In the genomic region with DNA sequence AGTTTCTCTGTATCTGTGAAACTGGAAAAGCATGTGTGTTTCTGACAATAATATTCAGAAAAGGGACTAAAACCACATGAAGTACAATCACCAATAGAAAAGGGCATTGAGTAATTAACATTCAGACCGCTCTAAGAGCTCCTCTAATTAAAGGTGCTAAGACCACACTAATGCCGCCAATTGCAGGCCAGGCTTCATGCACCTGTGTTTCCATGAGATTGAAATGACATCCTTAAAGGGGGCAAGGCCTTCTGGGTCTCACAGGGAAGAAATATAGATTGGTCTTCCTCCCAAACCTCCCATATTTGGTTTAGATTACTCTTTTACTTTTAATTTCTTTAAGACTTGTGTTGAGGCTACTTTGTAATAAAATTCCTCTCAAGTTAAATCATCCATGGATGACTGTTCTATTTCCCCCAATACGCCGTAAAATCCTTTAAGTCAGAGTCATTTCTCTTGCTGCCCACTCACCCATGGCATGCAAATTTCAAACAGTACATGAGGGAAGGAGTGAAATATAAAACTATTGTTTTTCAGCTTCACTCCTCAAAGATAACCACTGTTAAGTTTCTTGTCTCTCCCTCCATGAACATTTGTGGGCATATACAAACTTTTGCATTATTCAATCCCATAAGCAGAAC, we compare ENCODE assay signal across 9 cellular contexts.
DNase-seq lines count a peak whose midpoint lies in the region; ATAC-seq and TF ChIP-seq lines count a peak whose summit lies in the region.
"Had no signal": no experiment of that assay in that cellular context is flagged by ENCODE, and none has a peak within 500 bp of the region (broad histone marks: within the 10 kb centered on the region; RNA-seq: fewer than 3 reads in every experiment).

No MANE protein-coding gene starts in this region.

- H3K4me1 ChIP-seq in right atrium auricular region (peaks cover 0 to 9% of the 10 kb centered on the region in 2 donors), Peyer's patch (no peaks in the 10 kb centered on the region)

- H3K36me3 ChIP-seq in right atrium auricular region, result no peaks in the 10 kb centered on the region
- H3K36me3 ChIP-seq in Peyer's patch, result no peaks in the 10 kb centered on the region

- peak; percentile 47 for DNase-seq in RPMI7951 (ENCODE audit: low read depth)
- DNase-seq in non-pigmented ciliary epithelial cell (ENCODE audit: low read depth), result peak; percentile 75
- DNase-seq in right atrium auricular region (ENCODE audit: low spot score), result no peak
- no peak for DNase-seq in Peyer's patch
- no peak for DNase-seq in D341Med (ENCODE audit: low spot score)
- no peak for DNase-seq in stimulated activated CD4-positive, alpha-beta T cell treated with anti-CD3 and anti-CD28 coated beads, Interleukin-2, amount 100 ng/mL, for 24 hours

- H3K27me3 ChIP-seq in right atrium auricular region (no peaks in the 10 kb centered on the region), Peyer's patch (no peaks in the 10 kb centered on the region)

- H3K4me3 ChIP-seq in right atrium auricular region (no peak overlapping the region), Peyer's patch (no peak overlapping the region)

- no peak for TF ChIP-seq POLR2A in Peyer's patch (IDR thresholded peaks at IDR 0.05)

- TF ChIP-seq CTCF in right atrium auricular region (IDR thresholded peaks at IDR 0.05) (no peak), Peyer's patch (IDR thresholded peaks at IDR 0.05) (no peak)

- H3K27ac ChIP-seq in right atrium auricular region (no peak overlapping the region), Peyer's patch (no peak overlapping the region)
- H3K27ac ChIP-seq: RWPE1 had no signal

- peak; percentile 80 for ATAC-seq in GM18870 (IDR thresholded peaks at IDR 0.05; ENCODE audit: unreplicated experiment)
- ATAC-seq in HG02970 (IDR thresholded peaks at IDR 0.05; ENCODE audit: low FRiP score, unreplicated experiment), result peak; percentile 53

- no peaks in the 10 kb centered on the region for H3K9me3 ChIP-seq in right atrium auricular region
- no peaks in the 10 kb centered on the region for H3K9me3 ChIP-seq in Peyer's patch

Comparison
In these comparisons a context has a peak if more than half of its experiments do, and no peak if none do; other contexts are left out.
1. DNase-seq: peak in RPMI7951 (single experiment) and non-pigmented ciliary epithelial cell (single experiment); none in right atrium auricular region (single experiment), Peyer's patch (0 of 3), D341Med (single experiment) and stimulated activated CD4-positive, alpha-beta T cell treated with anti-CD3 and anti-CD28 coated beads, Interleukin-2, amount 100 ng/mL, for 24 hours (0 of 2).